Comparison of ENCODE assay signal across 19 cellular contexts in genomic region chr7:112025556-112025955, GRCh38.
"Had no signal": no experiment of that assay in that cellular context is flagged by ENCODE, and none has a peak within 500 bp of the region (broad histone marks: within the 10 kb centered on the region; RNA-seq: fewer than 3 reads in every experiment).

No MANE protein-coding gene starts in this region.

- H3K4me3 ChIP-seq: SJSA1, SK-N-MC had no signal

- H3K4me1 ChIP-seq: SJSA1 had no signal

- H3K9me3 ChIP-seq: SJSA1 had no signal

- H3K36me3 ChIP-seq: SJSA1 had no signal

- H3K27ac ChIP-seq: SJSA1, SK-N-MC had no signal

- FAIRE-seq: RCC 7860 had no signal

- DNase-seq: KBM-7, NCI-H1092, NCI-H1105 treated with DMSO at 0.1 percent for 48 hours, NCI-H1417 treated with DMSO at 0.1 percent for 48 hours, NCI-H146, NCI-H1694 treated with DMSO at 0.1 percent for 48 hours, NCI-H1930, NCI-H2081, NCI-H2107, NCI-H2227 treated with DMSO at 0.1 percent for 48 hours, NCI-H524, NCI-H526 treated with DMSO at 0.1 percent for 48 hours, NCI-H748 treated with DMSO at 0.1 percent for 48 hours, Right ventricle myocardium superior, RPMI8226, SIG-M5 had no signal

- H3K27me3 ChIP-seq: SJSA1 had no signal
